9 cellular contexts compared by ENCODE assay signal in genomic region chr15:99452728-99453643, GRCh38.
DNase-seq lines count a peak whose midpoint lies in the region; ATAC-seq and TF ChIP-seq lines count a peak whose summit lies in the region.
"Had no signal": no experiment of that assay in that cellular context is flagged by ENCODE, and none has a peak within 500 bp of the region (broad histone marks: within the 10 kb centered on the region; RNA-seq: fewer than 3 reads in every experiment).

No MANE protein-coding gene starts in this region.

- peak overlapping the region; percentile 84 for H3K27ac Mint-ChIP-seq in chondrocyte (ENCODE audit: unreplicated experiment)

- H3K4me1 Mint-ChIP-seq in chondrocyte (ENCODE audit: low read depth): peaks cover 89% of the 10 kb centered on the region

- H3K4me3 ChIP-seq in HL-60 (replicated peaks; ENCODE audit: insufficient read depth, low read length): no peak overlapping the region; the same call in 1 of the 2 replicates
- no peak overlapping the region for H3K4me3 ChIP-seq in muscle layer of duodenum (ENCODE audit: low read depth in 1 of 2, low read length in 2 of 2)
- no peak overlapping the region for H3K4me3 ChIP-seq in effector memory CD4-positive, alpha-beta T cell (ENCODE audit: insufficient read depth, low read depth, low read length, poor library complexity, severe bottlenecking)

- no peaks in the 10 kb centered on the region for H3K27me3 ChIP-seq in HL-60 (ENCODE audit: insufficient read depth, poor library complexity, severe bottlenecking)
- no peaks in the 10 kb centered on the region for H3K27me3 ChIP-seq in muscle layer of duodenum (ENCODE audit: low read depth, low read length)
- H3K27me3 ChIP-seq in effector memory CD4-positive, alpha-beta T cell (replicated peaks; ENCODE audit: control insufficient read depth, insufficient read depth, low read length, poor library complexity, severe bottlenecking): no peaks in the 10 kb centered on the region

- H3K9me3 Mint-ChIP-seq in chondrocyte (ENCODE audit: low read depth): peaks cover 5% of the 10 kb centered on the region

- H3K27ac ChIP-seq in HL-60 (replicated peaks) (no peak overlapping the region), muscle layer of duodenum (ENCODE audit: low read length) (peak overlapping the region; percentile 48)
- H3K27ac ChIP-seq in effector memory CD4-positive, alpha-beta T cell (ENCODE audit: insufficient read depth, low read length, poor library complexity, severe bottlenecking): no peak overlapping the region
- H3K27ac ChIP-seq: KMS-11 had no signal

- TF ChIP-seq CTCF in GM10266 (IDR thresholded peaks at IDR 0.05; ENCODE audit: control insufficient read depth, insufficient read depth, low read depth, missing control alignments) (no peak), HL-60 (IDR thresholded peaks at IDR 0.05; ENCODE audit: insufficient read depth, low read length) (no peak), chondrocyte (IDR thresholded peaks at IDR 0.05) (no peak)

- H3K36me3 Mint-ChIP-seq in chondrocyte (ENCODE audit: low read depth): peaks cover 3% of the 10 kb centered on the region

- ATAC-seq in GM21381 (IDR thresholded peaks at IDR 0.05; ENCODE audit: unreplicated experiment): peak; percentile 85

- DNase-seq in GM10266 (ENCODE audit: extremely low spot score): peak; percentile 74
- DNase-seq in HL-60 (ENCODE audit: low read depth in 1 of 2, low spot score in 1 of 2): peak; percentile 62 to 68
- peak; percentile 96 for DNase-seq in chondrocyte (ENCODE audit: low spot score)
- no peak for DNase-seq in GOT3 (lab: John Stamatoyannopoulos, UW)
- DNase-seq in NCI-H526 treated with DMSO at 0.1 percent for 48 hours (lab: John Stamatoyannopoulos, UW): no peak
- DNase-seq in effector memory CD4-positive, alpha-beta T cell: no peak

- H3K4me1 ChIP-seq in muscle layer of duodenum (ENCODE audit: control insufficient read depth in 1 of 2, insufficient read depth in 2 of 2, low read length in 2 of 2): peaks cover 6 to 11% of the 10 kb centered on the region in 2 donors
- peaks cover 4% of the 10 kb centered on the region for H3K4me1 ChIP-seq in effector memory CD4-positive, alpha-beta T cell (ENCODE audit: control insufficient read depth, insufficient read depth, low read length, poor library complexity, severe bottlenecking)

- no peak overlapping the region for H3K4me3 Mint-ChIP-seq in chondrocyte (ENCODE audit: unreplicated experiment)

- H3K36me3 ChIP-seq in muscle layer of duodenum (ENCODE audit: control insufficient read depth in 1 of 2, insufficient read depth in 2 of 2, low read length in 2 of 2): no peaks in the 10 kb centered on the region
- no peaks in the 10 kb centered on the region for H3K36me3 ChIP-seq in effector memory CD4-positive, alpha-beta T cell (ENCODE audit: control insufficient read depth, insufficient read depth, low read length)

- H3K27me3 Mint-ChIP-seq in chondrocyte (ENCODE audit: low read depth): no peaks in the 10 kb centered on the region

- no peaks in the 10 kb centered on the region for H3K9me3 ChIP-seq in muscle layer of duodenum (ENCODE audit: control insufficient read depth in 1 of 2, low read length in 2 of 2)
- no peaks in the 10 kb centered on the region for H3K9me3 ChIP-seq in effector memory CD4-positive, alpha-beta T cell (ENCODE audit: control insufficient read depth, low read length)

Comparison
In these comparisons a context has a peak if more than half of its experiments do, and no peak if none do; other contexts are left out.
1. DNase-seq: peak in GM10266 (single experiment), HL-60 (2 of 2) and chondrocyte (single experiment); none in GOT3 (single experiment), NCI-H526 treated with DMSO at 0.1 percent for 48 hours (single experiment) and effector memory CD4-positive, alpha-beta T cell (0 of 3).